ENCODE assay signal across 24 cellular contexts in genomic region chr2:233204286-233204936, GRCh38. TPM values are rescaled to one million over a fixed set of nuclear protein-coding genes. Genes with fewer than 3 reads are reported as not detected.
DNase-seq lines count a peak whose midpoint lies in the region; ATAC-seq, FAIRE-seq and TF ChIP-seq lines count a peak whose summit lies in the region.
"Had no signal": no experiment of that assay in that cellular context is flagged by ENCODE, and none has a peak within 500 bp of the region (broad histone marks: within the 10 kb centered on the region; RNA-seq: fewer than 3 reads in every experiment).

No MANE protein-coding gene starts in this region.

- peak overlapping the region in 4 of 11 experiments; percentile 91 to 96 (median 92); a peak in 6 of 22 replicates for H3K4me2 ChIP-seq in BLaER1 treated with 17β-estradiol and CSF1 and Interleukin-3, amounts not matched to agents 10 nM and 100 nM
- H3K4me2 ChIP-seq: A549 had no signal

- no peaks in the 10 kb centered on the region for H3K27me3 ChIP-seq in BLaER1 treated with 17β-estradiol and CSF1 and Interleukin-3, amounts not matched to agents 10 nM and 100 nM
- H3K27me3 ChIP-seq in H7 (ENCODE audit: control insufficient read depth, insufficient read depth, low read length) = no peaks in the 10 kb centered on the region; the same call in 1 of the 2 replicates
- H3K27me3 ChIP-seq in bronchial epithelial cell (ENCODE audit: control insufficient read depth, insufficient read depth, low read length) = no peaks in the 10 kb centered on the region
- H3K27me3 ChIP-seq in neutrophil = no peaks in the 10 kb centered on the region
- H3K27me3 ChIP-seq: BE2C, SJSA1 had no signal

- peaks cover 74 to 87% (median 79%) of the 10 kb centered on the region in 11 experiments for H3K36me3 ChIP-seq in BLaER1 treated with 17β-estradiol and CSF1 and Interleukin-3, amounts not matched to agents 10 nM and 100 nM
- H3K36me3 ChIP-seq in H7 (replicated peaks; ENCODE audit: control insufficient read depth, insufficient read depth, low read length) (peaks cover 1% of the 10 kb centered on the region; the same call in 1 of the 2 replicates), bronchial epithelial cell (ENCODE audit: control insufficient read depth, insufficient read depth, low read length) (peaks cover 10% of the 10 kb centered on the region), neutrophil (peaks cover 99% of the 10 kb centered on the region)
- H3K36me3 ChIP-seq: BE2C, HAP-1, SJSA1 had no signal

- peak overlapping the region in 9 of 11 experiments; percentile 35 to 84 (median 76); a peak in 5 of 22 replicates for H3K27ac ChIP-seq in BLaER1 treated with 17β-estradiol and CSF1 and Interleukin-3, amounts not matched to agents 10 nM and 100 nM
- peak overlapping the region; percentile 69 for H3K27ac ChIP-seq in neutrophil
- H3K27ac ChIP-seq: A549, SJSA1 had no signal

- DNase-seq in H7 (peak; percentile 54), bronchial epithelial cell (ENCODE audit: low read depth) (no peak)
- no peak for DNase-seq in activated naive CD4-positive, alpha-beta T cell treated with anti-CD3 and anti-CD28 coated beads, Interleukin-2, amount 50 U/mL, for 16 hours
- DNase-seq in central memory CD4-positive, alpha-beta T cell = no peak
- DNase-seq: BE2C; Caco-2; CD4-positive, alpha-beta T cell; DMS 273 treated with DMSO at 0.1 percent for 48 hours; DMS79 treated with DMSO at 0.1 percent for 48 hours; Kasumi-1; NCI-H1048; NCI-H1417 treated with DMSO at 0.1 percent for 48 hours; NCI-H187; NCI-H446; NCI-H526; OCI-M1 had no signal

- peak; percentile 92 for FAIRE-seq in bronchial epithelial cell (lab: Jason Lieb, UNC)
- FAIRE-seq: A549, RCC 7860 had no signal

- H3K9me3 ChIP-seq in BLaER1 treated with 17β-estradiol and CSF1 and Interleukin-3, amounts not matched to agents 10 nM and 100 nM (replicated peaks in 1 of 11) = peaks cover 0 to 16% (median 4%) of the 10 kb centered on the region in 11 experiments; a peak in 7 of 22 replicates
- no peaks in the 10 kb centered on the region for H3K9me3 ChIP-seq in neutrophil
- H3K9me3 ChIP-seq: BE2C, Caco-2, HAP-1, SJSA1 had no signal

- peaks cover 47 to 95% (median 77%) of the 10 kb centered on the region in 10 experiments for H3K4me1 ChIP-seq in BLaER1 treated with 17β-estradiol and CSF1 and Interleukin-3, amounts not matched to agents 10 nM and 100 nM
- H3K4me1 ChIP-seq in neutrophil (ENCODE audit: control insufficient read depth in 1 of 2, insufficient read depth in 1 of 2, low read depth in 1 of 2, low read length in 1 of 2) = no peaks in the 10 kb centered on the region
- H3K4me1 ChIP-seq: BE2C, Caco-2 had no signal

- no peak overlapping the region for H3K9ac ChIP-seq in BLaER1 treated with 17β-estradiol and CSF1 and Interleukin-3, amounts not matched to agents 10 nM and 100 nM

- ATAC-seq in HG03571 (IDR thresholded peaks at IDR 0.05; ENCODE audit: unreplicated experiment) = no peak
- ATAC-seq: A549, Right ventricle myocardium inferior had no signal

- H3K4me3 ChIP-seq in BLaER1 treated with 17β-estradiol and CSF1 and Interleukin-3, amounts not matched to agents 10 nM and 100 nM = no peak overlapping the region
- H3K4me3 ChIP-seq in H7 (ENCODE audit: insufficient read depth, low read depth, low read length) = no peak overlapping the region
- H3K4me3 ChIP-seq in bronchial epithelial cell (ENCODE audit: low read depth, low read length) = no peak overlapping the region
- no peak overlapping the region for H3K4me3 ChIP-seq in neutrophil (ENCODE audit: low read depth in 1 of 2, low read length in 1 of 2)
- H3K4me3 ChIP-seq: A549, HAP-1, SJSA1 had no signal

- TF ChIP-seq CTCF in bronchial epithelial cell (IDR thresholded peaks at IDR 0.05; ENCODE audit: insufficient read depth, low read length, severe bottlenecking) = no peak
- no peak for TF ChIP-seq CTCF in neutrophil (IDR thresholded peaks at IDR 0.05)

- peaks cover 12 to 59% (median 37%) of the 10 kb centered on the region in 11 experiments; a peak in 18 of 22 replicates for H4K20me1 ChIP-seq in BLaER1 treated with 17β-estradiol and CSF1 and Interleukin-3, amounts not matched to agents 10 nM and 100 nM

RNA-seq across cellular contexts. Expression of gene ATG16L1, which starts 47.1 kb away (rescaled TPM):
- total RNA-seq in H7 (2014; rRNA removed; shearing (Covaris generic)) = 52.1 and 64.8 TPM in 2 replicates
- 33.2 and 36.6 TPM in 2 replicates for total RNA-seq in bronchial epithelial cell
